Comparison of ENCODE assay signal across 1 cellular context in genomic region chr10:68406815-68407585, GRCh38.
TF ChIP-seq lines count a peak whose summit lies in the region.

Gene RUFY2 (minus strand): TSS chr10:68407277. CDS start chr10:68407189, 88 bp downstream.

TF ChIP-seq in K562, 482 proteins besides CTCF, POLR2A, EP300 and RAD21 (continued from another document and continues in another):
- TF ChIP-seq ZNF318 (IDR thresholded peaks at IDR 0.05; ENCODE audit: borderline replicate concordance in 1 of 2, low read depth in 1 of 2) (no peak), ADNP (tag; IDR thresholded peaks at IDR 0.05) (no peak), HMGN3 (IDR thresholded peaks at IDR 0.05; ENCODE audit: borderline replicate concordance, extremely low read depth, insufficient read length, low read depth, low read length) (peak; percentile 83), NFE2 (IDR thresholded peaks at IDR 0.05; ENCODE audit: low read depth) (peak; percentile 33; the same call in 1 of the 2 replicates), EGR1 (conservative IDR thresholded peaks at IDR 0.05) (peak; percentile 91), ZNF324 (CRISPR knock-in tag; IDR thresholded peaks at IDR 0.05) (no peak), ZNF511 (CRISPR knock-in tag; IDR thresholded peaks at IDR 0.05) (no peak), NKRF (IDR thresholded peaks at IDR 0.05; ENCODE audit: borderline replicate concordance) (peak; percentile 77), HMGXB4 (CRISPR knock-in tag; IDR thresholded peaks at IDR 0.05) (peak; percentile 81), ZHX1 (conservative IDR thresholded peaks at IDR 0.05; ENCODE audit: low read length) (no peak; the same call in 1 of the 2 replicates), POLR2AphosphoS2 (IDR thresholded peaks at IDR 0.05; ENCODE audit: low read length) (peak; percentile 56; the same call in 1 of the 2 replicates), RBBP5 (IDR thresholded peaks at IDR 0.05; ENCODE audit: borderline replicate concordance, insufficient read depth, low read length, poor library complexity, severe bottlenecking) (peak; percentile 95), XRCC3 (IDR thresholded peaks at IDR 0.05) (no peak), ZNF449 (CRISPR knock-in tag; IDR thresholded peaks at IDR 0.05) (no peak), MAX (CRISPR knock-in tag; IDR thresholded peaks at IDR 0.05) (peak; percentile 49; the same call in 1 of the 2 replicates), FOXJ3 (CRISPR knock-in tag; IDR thresholded peaks at IDR 0.05) (no peak), GATAD2B (IDR thresholded peaks at IDR 0.05; ENCODE audit: borderline replicate concordance) (peak; percentile 99), ZNF76 (CRISPR knock-in tag; IDR thresholded peaks at IDR 0.05; ENCODE audit: borderline replicate concordance) (0 out of 2 replicates have a peak, but pooled peaks have one; percentile 30), HIVEP1 (CRISPR knock-in tag; IDR thresholded peaks at IDR 0.05) (no peak), TBL1XR1 (IDR thresholded peaks at IDR 0.05; ENCODE audit: low read length in 2 of 2) (0 out of 4 replicates have a peak, but pooled peaks of 1 of the 2 experiments have one; percentile 2), ZNF143 (CRISPR knock-in tag; IDR thresholded peaks at IDR 0.05) (no peak), ZNF561 (CRISPR knock-in tag; conservative IDR thresholded peaks at IDR 0.05) (no peak), ZNF644 (tag; IDR thresholded peaks at IDR 0.05; ENCODE audit: low read depth) (peak; percentile 23; the same call in 1 of the 2 replicates), ZNF212 (CRISPR knock-in tag; IDR thresholded peaks at IDR 0.05) (no peak), ZNF740 (CRISPR knock-in tag; IDR thresholded peaks at IDR 0.05) (0 out of 2 replicates have a peak, but pooled peaks have one; percentile 71), ZNF740 (tag; IDR thresholded peaks at IDR 0.05) (peak in 1 of 2 experiments; percentile 41; a peak in 1 of 4 replicates), AFF4 (CRISPR knock-in tag; IDR thresholded peaks at IDR 0.05) (peak; percentile 78), ZNF668 (CRISPR knock-in tag; IDR thresholded peaks at IDR 0.05) (no peak), FIP1L1 (IDR thresholded peaks at IDR 0.05; ENCODE audit: low read depth, low read length, poor library complexity, severe bottlenecking) (peak; percentile 83)
